ENCODE assay signal across 19 cellular contexts in genomic region chr20:11218035-11218680, GRCh38.
DNase-seq lines count a peak whose midpoint lies in the region; ATAC-seq and TF ChIP-seq lines count a peak whose summit lies in the region.
"Had no signal": no experiment of that assay in that cellular context is flagged by ENCODE, and none has a peak within 500 bp of the region (broad histone marks: within the 10 kb centered on the region; RNA-seq: fewer than 3 reads in every experiment).

No MANE protein-coding gene starts in this region.

- H3K36me3 ChIP-seq in left ventricle myocardium inferior: no peaks in the 10 kb centered on the region
- H3K36me3 ChIP-seq in effector memory CD4-positive, alpha-beta T cell (ENCODE audit: control insufficient read depth, insufficient read depth, low read length): no peaks in the 10 kb centered on the region
- H3K36me3 ChIP-seq: BLaER1 treated with 17β-estradiol and CSF1 and Interleukin-3, amounts not matched to agents 10 nM and 100 nM; MG63 had no signal

- H3K27me3 Mint-ChIP-seq in nephron (ENCODE audit: low read depth): peaks cover 10% of the 10 kb centered on the region
- no peaks in the 10 kb centered on the region for H3K27me3 Mint-ChIP-seq in T-helper 2 cell treated with Interferon-gamma antibody and Interleukin-4, amounts not matched to agents 5 μg/mL and 100 μg/mL, for 36 hours (ENCODE audit: low read depth)

- no peak overlapping the region for H3K4me3 ChIP-seq in left ventricle myocardium inferior
- H3K4me3 ChIP-seq in choroid plexus epithelial cell (ENCODE audit: low read depth, low read length): no peak overlapping the region
- H3K4me3 ChIP-seq in effector memory CD4-positive, alpha-beta T cell (ENCODE audit: insufficient read depth, low read depth, low read length, poor library complexity, severe bottlenecking): no peak overlapping the region
- H3K4me3 ChIP-seq: BLaER1 treated with 17β-estradiol and CSF1 and Interleukin-3, amounts not matched to agents 10 nM and 100 nM; GM12878; MG63; PC-9 had no signal

- H3K36me3 Mint-ChIP-seq in nephron (ENCODE audit: low read depth): no peaks in the 10 kb centered on the region
- no peaks in the 10 kb centered on the region for H3K36me3 Mint-ChIP-seq in T-helper 2 cell treated with Interferon-gamma antibody and Interleukin-4, amounts not matched to agents 5 μg/mL and 100 μg/mL, for 36 hours (ENCODE audit: low read depth)
- H3K36me3 Mint-ChIP-seq: CD8-positive, alpha-beta memory T cell had no signal

- H3K4me1 ChIP-seq in left ventricle myocardium inferior: peaks cover 28% of the 10 kb centered on the region
- no peaks in the 10 kb centered on the region for H3K4me1 ChIP-seq in effector memory CD4-positive, alpha-beta T cell (ENCODE audit: control insufficient read depth, insufficient read depth, low read length, poor library complexity, severe bottlenecking)

- H3K4me1 Mint-ChIP-seq in nephron: peaks cover 53% of the 10 kb centered on the region
- H3K4me1 Mint-ChIP-seq in T-helper 2 cell treated with Interferon-gamma antibody and Interleukin-4, amounts not matched to agents 5 μg/mL and 100 μg/mL, for 36 hours (ENCODE audit: low read depth): no peaks in the 10 kb centered on the region
- H3K4me1 Mint-ChIP-seq: CD8-positive, alpha-beta memory T cell had no signal

- no peaks in the 10 kb centered on the region for H3K27me3 ChIP-seq in left ventricle myocardium inferior (ENCODE audit: low read depth)
- H3K27me3 ChIP-seq in effector memory CD4-positive, alpha-beta T cell (replicated peaks; ENCODE audit: control insufficient read depth, insufficient read depth, low read length, poor library complexity, severe bottlenecking): no peaks in the 10 kb centered on the region
- H3K27me3 ChIP-seq: BLaER1 treated with 17β-estradiol and CSF1 and Interleukin-3, amounts not matched to agents 10 nM and 100 nM; MG63 had no signal

- H3K9me3 Mint-ChIP-seq in nephron: no peaks in the 10 kb centered on the region
- no peaks in the 10 kb centered on the region for H3K9me3 Mint-ChIP-seq in T-helper 2 cell treated with Interferon-gamma antibody and Interleukin-4, amounts not matched to agents 5 μg/mL and 100 μg/mL, for 36 hours

- H3K27ac ChIP-seq in left ventricle myocardium inferior (replicated peaks): peak overlapping the region; percentile 48
- H3K27ac ChIP-seq in effector memory CD4-positive, alpha-beta T cell (ENCODE audit: insufficient read depth, low read length, poor library complexity, severe bottlenecking): no peak overlapping the region
- H3K27ac ChIP-seq: BLaER1 treated with 17β-estradiol and CSF1 and Interleukin-3, amounts not matched to agents 10 nM and 100 nM; PC-9 had no signal

- no peak for TF ChIP-seq CTCF in left ventricle myocardium inferior (IDR thresholded peaks at IDR 0.05; ENCODE audit: borderline replicate concordance)
- TF ChIP-seq CTCF in choroid plexus epithelial cell (conservative IDR thresholded peaks at IDR 0.05; ENCODE audit: low read depth, low read length): no peak
- no peak for TF ChIP-seq CTCF in nephron (IDR thresholded peaks at IDR 0.05; ENCODE audit: unreplicated experiment in 3 of 3)

- DNase-seq in left ventricle myocardium inferior (no peak), Right ventricle myocardium superior (no peak), choroid plexus epithelial cell (ENCODE audit: low read depth) (peak; percentile 2), HCEC 1CT (no peak), occipital lobe (lab: John Stamatoyannopoulos, UW) (no peak)
- DNase-seq in T-helper 2 cell treated with Interferon-gamma antibody and Interleukin-4, amounts not matched to agents 5 μg/mL and 100 μg/mL, for 36 hours (ENCODE audit: low spot score): no peak
- no peak for DNase-seq in effector memory CD4-positive, alpha-beta T cell
- DNase-seq: CD8-positive, alpha-beta memory T cell; Karpas-422; MG63; NCI-H1092; NCI-H146; NCI-H2081; NCI-H510A treated with DMSO at 0.1 percent for 48 hours; NCI-H82; PC-9 had no signal

- H3K27ac Mint-ChIP-seq in nephron: peak overlapping the region; percentile 73 to 87 (median 85)
- no peak overlapping the region for H3K27ac Mint-ChIP-seq in T-helper 2 cell treated with Interferon-gamma antibody and Interleukin-4, amounts not matched to agents 5 μg/mL and 100 μg/mL, for 36 hours
- H3K27ac Mint-ChIP-seq: CD8-positive, alpha-beta memory T cell had no signal

- no peak for ATAC-seq in Right ventricle myocardium superior (ENCODE audit: poor library complexity)

- intact Hi-C loops in left ventricle myocardium inferior (cut with micrococcal nuclease): no loop called here
- intact Hi-C loops in Right ventricle myocardium superior (cut with DNase I): no loop called here

- no peaks in the 10 kb centered on the region for H3K9me3 ChIP-seq in left ventricle myocardium inferior (replicated peaks)
- H3K9me3 ChIP-seq in effector memory CD4-positive, alpha-beta T cell (ENCODE audit: control insufficient read depth, low read length): no peaks in the 10 kb centered on the region
- H3K9me3 ChIP-seq: BLaER1 treated with 17β-estradiol and CSF1 and Interleukin-3, amounts not matched to agents 10 nM and 100 nM; MG63 had no signal

- no peak overlapping the region for H3K4me3 Mint-ChIP-seq in nephron
- no peak overlapping the region for H3K4me3 Mint-ChIP-seq in T-helper 2 cell treated with Interferon-gamma antibody and Interleukin-4, amounts not matched to agents 5 μg/mL and 100 μg/mL, for 36 hours
- H3K4me3 Mint-ChIP-seq: CD8-positive, alpha-beta memory T cell had no signal
